Comparison of ENCODE assay signal across 8 cellular contexts in the genomic region with DNA sequence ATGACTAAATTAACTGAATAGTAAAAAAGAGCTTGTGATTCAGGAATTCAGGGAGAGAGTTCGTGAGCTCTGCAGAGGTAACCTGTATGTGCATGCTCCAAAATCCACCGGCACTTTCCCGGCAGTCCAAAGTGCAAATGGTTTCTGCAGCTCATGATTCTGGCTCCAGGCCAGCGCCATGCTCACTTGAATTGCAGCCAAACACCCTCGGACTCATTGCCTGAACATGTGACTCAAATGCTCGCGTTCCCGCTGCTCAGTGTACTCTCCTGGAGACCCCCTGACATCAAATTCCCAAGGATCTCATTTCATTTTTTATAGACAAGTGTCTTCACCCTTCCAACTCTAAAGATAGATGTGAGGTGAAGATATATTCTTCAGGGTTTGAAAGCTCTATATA. TPM values are rescaled to one million over a fixed set of nuclear protein-coding genes. Genes with fewer than 3 reads are reported as not detected.
DNase-seq lines count a peak whose midpoint lies in the region; ATAC-seq, FAIRE-seq and TF ChIP-seq lines count a peak whose summit lies in the region.
"Had no signal": no experiment of that assay in that cellular context is flagged by ENCODE, and none has a peak within 500 bp of the region (broad histone marks: within the 10 kb centered on the region; RNA-seq: fewer than 3 reads in every experiment).

No MANE protein-coding gene starts in this region.

- no peak overlapping the region for H3K4me3 Mint-ChIP-seq in stimulated activated effector memory CD8-positive, alpha-beta T cell treated with anti-CD3 and anti-CD28 coated beads, Interleukin-12 subunit alpha, Interleukin-12 subunit beta, amount 100 ng/mL, for 72 hours
- H3K4me3 Mint-ChIP-seq: IgD-negative memory B cell had no signal

- H3K4me1 Mint-ChIP-seq in stimulated activated effector memory CD8-positive, alpha-beta T cell treated with anti-CD3 and anti-CD28 coated beads, Interleukin-12 subunit alpha, Interleukin-12 subunit beta, amount 100 ng/mL, for 72 hours: no peaks in the 10 kb centered on the region

- ATAC-seq in upper lobe of right lung: peak; percentile 53
- ATAC-seq in GM21528 (IDR thresholded peaks at IDR 0.05; ENCODE audit: low FRiP score, unreplicated experiment): no peak
- no peak for ATAC-seq in stimulated activated effector memory CD8-positive, alpha-beta T cell treated with anti-CD3 and anti-CD28 coated beads, Interleukin-12 subunit alpha, Interleukin-12 subunit beta, amount 100 ng/mL, for 72 hours

- peak overlapping the region; percentile 28 for H3K9ac ChIP-seq in adipocyte (ENCODE audit: low read length)

- H3K9me3 Mint-ChIP-seq in stimulated activated effector memory CD8-positive, alpha-beta T cell treated with anti-CD3 and anti-CD28 coated beads, Interleukin-12 subunit alpha, Interleukin-12 subunit beta, amount 100 ng/mL, for 72 hours: no peaks in the 10 kb centered on the region
- H3K9me3 Mint-ChIP-seq: IgD-negative memory B cell had no signal

- H3K4me3 ChIP-seq in adipocyte (ENCODE audit: low read length) (peak overlapping the region; percentile 71), upper lobe of right lung (peak overlapping the region; percentile 2)

- H3K27ac ChIP-seq in upper lobe of right lung: no peak overlapping the region

- TF ChIP-seq POLR2A in GM12892 (IDR thresholded peaks at IDR 0.05; ENCODE audit: low read depth, low read length): no peak

- H3K9me3 ChIP-seq in adipocyte (ENCODE audit: control insufficient read depth, low read length) (no peaks in the 10 kb centered on the region), upper lobe of right lung (no peaks in the 10 kb centered on the region)

- H3K36me3 Mint-ChIP-seq in stimulated activated effector memory CD8-positive, alpha-beta T cell treated with anti-CD3 and anti-CD28 coated beads, Interleukin-12 subunit alpha, Interleukin-12 subunit beta, amount 100 ng/mL, for 72 hours: no peaks in the 10 kb centered on the region

- FAIRE-seq in islet of Langerhans (lab: Jason Lieb, UNC) (peak; percentile 30), GM12892 (lab: Jason Lieb, UNC) (no peak)

- peak; percentile 63 to 89 (median 74) for DNase-seq in NCI-H1417 (lab: John Stamatoyannopoulos, UW)
- DNase-seq in adipocyte (ENCODE audit: low read depth): peak; percentile 48
- DNase-seq in upper lobe of right lung: peak; percentile 78
- no peak for DNase-seq in GM12892 (ENCODE audit: insufficient read length)
- DNase-seq in stimulated activated effector memory CD8-positive, alpha-beta T cell treated with anti-CD3 and anti-CD28 coated beads, Interleukin-12 subunit alpha, Interleukin-12 subunit beta, amount 100 ng/mL, for 72 hours (ENCODE audit: low spot score in 2 of 2): no peak

- H3K36me3 ChIP-seq in adipocyte (ENCODE audit: control insufficient read depth, insufficient read depth, low read length, severe bottlenecking): no peaks in the 10 kb centered on the region
- no peaks in the 10 kb centered on the region for H3K36me3 ChIP-seq in upper lobe of right lung

- H3K27me3 ChIP-seq in adipocyte (replicated peaks; ENCODE audit: control insufficient read depth, insufficient read depth, low read length): no peaks in the 10 kb centered on the region
- H3K27me3 ChIP-seq in upper lobe of right lung: no peaks in the 10 kb centered on the region

- peaks cover 18% of the 10 kb centered on the region for H3K4me1 ChIP-seq in adipocyte (ENCODE audit: control insufficient read depth, insufficient read depth, low read length)
- H3K4me1 ChIP-seq in upper lobe of right lung: peaks cover 12% of the 10 kb centered on the region

- intact Hi-C loops in upper lobe of right lung (cut with DNase I): no loop called here

- TF ChIP-seq CTCF in upper lobe of right lung (IDR thresholded peaks at IDR 0.05): no peak

- no peak overlapping the region for H3K27ac Mint-ChIP-seq in stimulated activated effector memory CD8-positive, alpha-beta T cell treated with anti-CD3 and anti-CD28 coated beads, Interleukin-12 subunit alpha, Interleukin-12 subunit beta, amount 100 ng/mL, for 72 hours
- H3K27ac Mint-ChIP-seq: IgD-negative memory B cell had no signal

RNA-seq across cellular contexts. Expression of a gene that starts 44.1 kb away (rescaled TPM):
- total RNA-seq in upper lobe of right lung: 33.8 TPM
- 3.8 TPM for polyA plus RNA-seq in GM12892 (2012; ENCODE audit: missing spikeins)

Comparison
In these comparisons a context has a peak if more than half of its experiments do, and no peak if none do; other contexts are left out.
1. DNase-seq: peak in NCI-H1417 (3 of 3), adipocyte (single experiment) and upper lobe of right lung (single experiment); none in GM12892 (single experiment) and stimulated activated effector memory CD8-positive, alpha-beta T cell treated with anti-CD3 and anti-CD28 coated beads, Interleukin-12 subunit alpha, Interleukin-12 subunit beta, amount 100 ng/mL, for 72 hours (0 of 2).